Comparison of ENCODE assay signal across 8 cellular contexts in genomic region chr20:40990542-40991120, GRCh38. TPM values are rescaled to one million over a fixed set of nuclear protein-coding genes. Genes with fewer than 3 reads are reported as not detected.
DNase-seq lines count a peak whose midpoint lies in the region; ATAC-seq and TF ChIP-seq lines count a peak whose summit lies in the region.

No MANE protein-coding gene starts in this region.

- intact Hi-C loops in activated B cell treated with CpG ODN at 0.5 μM for 24 hours (cut with micrococcal nuclease): loop anchor here (1.0 to 5.0 kb wide), 10 partner anchors 13 to 1163 kb away; partner anchors contain the start of genes PLCG1 and TOP1

- POLR2A ChIA-PET in activated B cell treated with CpG ODN at 0.5 μM for 24 hours (lab: Charles Lee): interaction anchor here (0.7 to 5.5 kb wide), 24 partner anchors 8 to 628 kb away, joined by 3 to 148 read pairs (median 6); partner anchors contain the start of genes CHD6 and TOP1

- DNase-seq in AG09309 (ENCODE audit: low read depth) (peak; percentile 62), NCI-H446 (lab: John Stamatoyannopoulos, UW) (peak; percentile 55 to 90), activated B cell treated with CpG ODN at 0.5 μM for 24 hours (peak; percentile 38), cardiac fibroblast (ENCODE audit: low read depth in 2 of 2) (peak; percentile 91 to 92), kidney glomerular epithelial cell (lab: John Stamatoyannopoulos, UW) (peak; percentile 84)
- peak; percentile 75 for DNase-seq in stimulated activated CD4-positive, alpha-beta T cell treated with anti-CD3 and anti-CD28 coated beads, Interleukin-1b, Interleukin-23, amount 100 ng/mL, for 48 hours

- no peaks in the 10 kb centered on the region for H3K36me3 Mint-ChIP-seq in activated B cell treated with CpG ODN at 0.5 μM for 24 hours (ENCODE audit: low read depth)

- no peaks in the 10 kb centered on the region for H3K9me3 Mint-ChIP-seq in activated B cell treated with CpG ODN at 0.5 μM for 24 hours

- peak; percentile 40 for ATAC-seq in GM18870 (IDR thresholded peaks at IDR 0.05; ENCODE audit: unreplicated experiment)
- peak; percentile 55 for ATAC-seq in HG03175 (IDR thresholded peaks at IDR 0.05; ENCODE audit: unreplicated experiment)
- peak; percentile 35 for ATAC-seq in activated B cell treated with CpG ODN at 0.5 μM for 24 hours (ENCODE audit: low read depth)

- peak overlapping the region; percentile 72 for H3K4me3 Mint-ChIP-seq in activated B cell treated with CpG ODN at 0.5 μM for 24 hours

- no peak overlapping the region for H3K4me3 ChIP-seq in AG09309 (ENCODE audit: control insufficient read depth, low read depth, low read length)
- no peak overlapping the region for H3K4me3 ChIP-seq in cardiac fibroblast (replicated peaks in 1 of 2; ENCODE audit: low read depth in 2 of 2, low read length in 2 of 2)

- CTCF ChIA-PET in activated B cell treated with CpG ODN at 0.5 μM for 24 hours (lab: Charles Lee): interaction anchor here (0.6 to 3.6 kb wide), 34 partner anchors 9 to 350 kb away, joined by 3 to 105 read pairs (median 8); partner anchors contain the start of genes LPIN3 and TOP1

- no peaks in the 10 kb centered on the region for H3K27me3 Mint-ChIP-seq in activated B cell treated with CpG ODN at 0.5 μM for 24 hours

- TF ChIP-seq CTCF in AG09309 (IDR thresholded peaks at IDR 0.05; ENCODE audit: control insufficient read depth, insufficient read depth, low read depth, low read length, missing control alignments) (peak; percentile 86), activated B cell treated with CpG ODN at 0.5 μM for 24 hours (IDR thresholded peaks at IDR 0.05) (no peak), cardiac fibroblast (IDR thresholded peaks at IDR 0.05; ENCODE audit: low read depth, low read length) (peak; percentile 94)

- H3K4me1 Mint-ChIP-seq in activated B cell treated with CpG ODN at 0.5 μM for 24 hours: peaks cover 52% of the 10 kb centered on the region

- peak overlapping the region; percentile 96 for H3K27ac Mint-ChIP-seq in activated B cell treated with CpG ODN at 0.5 μM for 24 hours

RNA-seq across cellular contexts. Expression of gene TOP1, which starts 38.0 kb away (rescaled TPM):
- total RNA-seq in activated B cell treated with CpG ODN at 0.5 μM for 24 hours: 62.7 and 63.3 TPM in 2 replicates

Comparison
In these comparisons a context has a peak if more than half of its experiments do, and no peak if none do; other contexts are left out.
1. DNase-seq: peak in every context shown above with its lines; median percentile 92 in cardiac fibroblast; 84 in kidney glomerular epithelial cell; 75 in stimulated activated CD4-positive, alpha-beta T cell treated with anti-CD3 and anti-CD28 coated beads, Interleukin-1b, Interleukin-23, amount 100 ng/mL, for 48 hours; 72 in NCI-H446; 62 in AG09309; 38 in activated B cell treated with CpG ODN at 0.5 μM for 24 hours.